ENCODE assay signal across 7 cellular contexts in the genomic region with DNA sequence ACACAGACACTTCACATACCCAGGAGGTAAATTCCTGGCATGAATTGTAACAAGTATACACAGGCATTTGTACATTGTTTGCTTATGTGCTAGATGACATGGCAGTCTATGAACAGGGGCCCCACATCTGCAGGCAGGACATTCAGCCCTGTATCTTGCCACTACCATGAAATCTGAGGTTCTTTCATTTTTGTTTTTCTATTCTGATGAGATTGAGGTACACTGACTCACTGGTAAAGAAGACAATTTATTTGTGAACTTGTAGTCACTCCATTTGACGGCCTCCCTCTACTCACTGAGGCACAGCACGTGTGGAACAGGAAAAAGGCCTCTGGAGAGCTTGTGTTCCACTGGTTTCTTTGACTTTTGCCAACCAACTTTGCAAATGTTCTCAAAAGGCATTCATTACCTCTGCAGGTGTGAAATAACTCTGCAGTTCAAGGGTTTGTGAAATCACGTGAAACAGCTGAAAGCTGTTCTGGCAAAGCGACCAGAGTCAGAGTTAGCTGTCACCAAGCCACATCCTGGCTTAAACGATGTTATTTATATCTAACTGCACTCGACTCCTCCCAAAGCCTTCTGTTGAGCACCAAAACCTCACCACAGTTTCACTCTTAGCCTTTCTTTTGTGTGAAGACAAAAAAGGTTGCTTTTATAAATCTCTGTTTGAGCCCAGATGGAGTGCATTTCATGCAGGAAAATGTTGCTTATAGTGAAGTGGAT.
DNase-seq lines count a peak whose midpoint lies in the region; ATAC-seq, FAIRE-seq and TF ChIP-seq lines count a peak whose summit lies in the region.

No MANE protein-coding gene starts in this region.

- peak; percentile 54 for DNase-seq in GM19239 (ENCODE audit: insufficient read length, low spot score)
- DNase-seq in SW480 (ENCODE audit: low spot score) = peak; percentile 71
- DNase-seq in bronchial epithelial cell (ENCODE audit: low read depth) = peak; percentile 89
- DNase-seq in stimulated activated CD4-positive, alpha-beta T cell treated with anti-CD3 and anti-CD28 coated beads, Interleukin-4, amount 100 ng/mL, for 1 hour = peak; percentile 23
- DNase-seq in MG63 = no peak
- DNase-seq in NCI-H146 treated with DMSO at 0.1 percent for 48 hours (lab: John Stamatoyannopoulos, UW; ENCODE audit: unreplicated experiment) = no peak

- H3K4me3 ChIP-seq in bronchial epithelial cell (ENCODE audit: low read depth, low read length) = no peak overlapping the region
- H3K4me3 ChIP-seq in MG63 = no peak overlapping the region

- H3K9me3 ChIP-seq in MG63 = no peaks in the 10 kb centered on the region

- no peak for TF ChIP-seq CTCF in bronchial epithelial cell (IDR thresholded peaks at IDR 0.05; ENCODE audit: insufficient read depth, low read length, severe bottlenecking)

- ATAC-seq in HG03045 (IDR thresholded peaks at IDR 0.05; ENCODE audit: unreplicated experiment) = peak; percentile 97

- H3K27me3 ChIP-seq in bronchial epithelial cell (ENCODE audit: control insufficient read depth, insufficient read depth, low read length) (no peaks in the 10 kb centered on the region), MG63 (no peaks in the 10 kb centered on the region)

- FAIRE-seq in GM19239 (lab: Jason Lieb, UNC) (peak; percentile 100), bronchial epithelial cell (lab: Jason Lieb, UNC) (no peak)

- H3K36me3 ChIP-seq in bronchial epithelial cell (ENCODE audit: control insufficient read depth, insufficient read depth, low read length) (no peaks in the 10 kb centered on the region), MG63 (no peaks in the 10 kb centered on the region)

Comparison
In these comparisons a context has a peak if more than half of its experiments do, and no peak if none do; other contexts are left out.
1. DNase-seq: peak in GM19239 (single experiment), SW480 (single experiment), bronchial epithelial cell (single experiment) and stimulated activated CD4-positive, alpha-beta T cell treated with anti-CD3 and anti-CD28 coated beads, Interleukin-4, amount 100 ng/mL, for 1 hour (single experiment); none in MG63 (single experiment) and NCI-H146 treated with DMSO at 0.1 percent for 48 hours (single experiment).